Comparison of ENCODE assay signal across 8 cellular contexts in genomic region chr14:89417469-89418225, GRCh38. TPM values are rescaled to one million over a fixed set of nuclear protein-coding genes. Genes with fewer than 3 reads are reported as not detected.
DNase-seq lines count a peak whose midpoint lies in the region; ATAC-seq and TF ChIP-seq lines count a peak whose summit lies in the region.

No MANE protein-coding gene starts in this region.

- H3K27me3 Mint-ChIP-seq in IgD-negative memory B cell (no peaks in the 10 kb centered on the region), osteocyte (ENCODE audit: unreplicated experiment) (no peaks in the 10 kb centered on the region)

- H3K27ac ChIP-seq in DOHH2 (ENCODE audit: low read depth, low read length) (no peak overlapping the region; the same call in 1 of the 2 replicates), uterus (peak overlapping the region; percentile 90 to 92)

- peak overlapping the region; percentile 94 to 99 (median 98) for H3K4me3 Mint-ChIP-seq in IgD-negative memory B cell
- peak overlapping the region; percentile 81 for H3K4me3 Mint-ChIP-seq in osteocyte (ENCODE audit: unreplicated experiment)

- H4K20me1 ChIP-seq in DOHH2 (ENCODE audit: control insufficient read depth, insufficient read depth, low read depth, low read length) = no peaks in the 10 kb centered on the region

- peak; percentile 49 for ATAC-seq in GM21526 (IDR thresholded peaks at IDR 0.05; ENCODE audit: low FRiP score, unreplicated experiment)

- no peaks in the 10 kb centered on the region for H3K9me3 ChIP-seq in DOHH2 (ENCODE audit: control insufficient read depth, insufficient read depth, low read length)
- no peaks in the 10 kb centered on the region for H3K9me3 ChIP-seq in uterus

- no peaks in the 10 kb centered on the region for H3K36me3 ChIP-seq in DOHH2 (ENCODE audit: control insufficient read depth, low read length)
- H3K36me3 ChIP-seq in uterus = no peaks in the 10 kb centered on the region

- H3K27ac Mint-ChIP-seq in IgD-negative memory B cell = peak overlapping the region; percentile 94 to 99 (median 97)
- H3K27ac Mint-ChIP-seq in osteocyte (ENCODE audit: unreplicated experiment) = peak overlapping the region; percentile 86

- 0 out of 2 replicates have a peak, but pooled peaks have one; percentile 5 for TF ChIP-seq POLR2A in Raji (IDR thresholded peaks at IDR 0.05; ENCODE audit: insufficient read depth, low read depth, low read length)
- peak in 1 of 2 donors; percentile 30 for TF ChIP-seq POLR2A in uterus (IDR thresholded peaks at IDR 0.05)

- H3K4me1 Mint-ChIP-seq in IgD-negative memory B cell = peaks cover 27 to 33% (median 29%) of the 10 kb centered on the region in 3 donors
- H3K4me1 Mint-ChIP-seq in osteocyte (ENCODE audit: unreplicated experiment) = peaks cover 40% of the 10 kb centered on the region

- H3K27me3 ChIP-seq in DOHH2 (ENCODE audit: control insufficient read depth, low read length) (peaks cover 6% of the 10 kb centered on the region), uterus (no peaks in the 10 kb centered on the region)

- DNase-seq in activated naive CD4-positive, alpha-beta T cell (lab: John Stamatoyannopoulos, UW) = peak in 3 of 4 experiments; percentile 21 to 38 (median 34)
- DNase-seq in globus pallidus (ENCODE audit: low spot score) (peak; percentile 43), osteocyte (ENCODE audit: extremely low spot score, unreplicated experiment) (no peak), uterus (peak; percentile 60 to 65)

- H3K4me2 ChIP-seq in DOHH2 (ENCODE audit: low read length) = peak overlapping the region; percentile 94

- H3K36me3 Mint-ChIP-seq in IgD-negative memory B cell (peaks cover 7% of the 10 kb centered on the region), osteocyte (ENCODE audit: unreplicated experiment) (peaks cover 10% of the 10 kb centered on the region)

- H3K9me3 Mint-ChIP-seq in IgD-negative memory B cell = no peaks in the 10 kb centered on the region
- H3K9me3 Mint-ChIP-seq in osteocyte (ENCODE audit: unreplicated experiment) = no peaks in the 10 kb centered on the region

- no peaks in the 10 kb centered on the region for H3K9me2 ChIP-seq in DOHH2 (replicated peaks; ENCODE audit: control insufficient read depth, low read length)

- peaks cover 26% of the 10 kb centered on the region for H3K79me2 ChIP-seq in DOHH2 (ENCODE audit: control insufficient read depth, low read length)

- H3K4me1 ChIP-seq in DOHH2 (ENCODE audit: control insufficient read depth, low read length) (peaks cover 25% of the 10 kb centered on the region), uterus (peaks cover 3 to 4% of the 10 kb centered on the region in 2 donors)

- H3K4me3 ChIP-seq in DOHH2 (ENCODE audit: low read length) (peak overlapping the region; percentile 78), uterus (peak overlapping the region; percentile 53 to 83)

- TF ChIP-seq CTCF in DOHH2 (IDR thresholded peaks at IDR 0.05; ENCODE audit: low read depth, low read length, poor library complexity, severe bottlenecking) (peak; percentile 45), osteocyte (IDR thresholded peaks at IDR 0.05) (peak; percentile 57), uterus (IDR thresholded peaks at IDR 0.05) (peak; percentile 37 to 61 (median 43))

- no peaks in the 10 kb centered on the region; the same call in 1 of the 2 replicates for H3F3A ChIP-seq in DOHH2 (ENCODE audit: control insufficient read depth, insufficient read depth)

- intact Hi-C loops in uterus (cut with DNase I; ENCODE audit: low total_unique reads) = loop anchor here (10.0 kb wide), 1 partner anchor 113 kb away; no protein-coding TSS in a partner anchor

RNA-seq across cellular contexts. Expression of gene FOXN3, which starts 0.6 kb away (rescaled TPM):
- 62.5 TPM for polyA plus RNA-seq in IgD-negative memory B cell
- total RNA-seq in osteocyte (120 and 130 TPM in 2 replicates), uterus (100 to 1,000 TPM in 1 of 4 donors, 10 to 100 TPM in 3; 37.7 to 103 (median 74.9) TPM)
